1 cellular context compared by ENCODE assay signal in the genomic region with DNA sequence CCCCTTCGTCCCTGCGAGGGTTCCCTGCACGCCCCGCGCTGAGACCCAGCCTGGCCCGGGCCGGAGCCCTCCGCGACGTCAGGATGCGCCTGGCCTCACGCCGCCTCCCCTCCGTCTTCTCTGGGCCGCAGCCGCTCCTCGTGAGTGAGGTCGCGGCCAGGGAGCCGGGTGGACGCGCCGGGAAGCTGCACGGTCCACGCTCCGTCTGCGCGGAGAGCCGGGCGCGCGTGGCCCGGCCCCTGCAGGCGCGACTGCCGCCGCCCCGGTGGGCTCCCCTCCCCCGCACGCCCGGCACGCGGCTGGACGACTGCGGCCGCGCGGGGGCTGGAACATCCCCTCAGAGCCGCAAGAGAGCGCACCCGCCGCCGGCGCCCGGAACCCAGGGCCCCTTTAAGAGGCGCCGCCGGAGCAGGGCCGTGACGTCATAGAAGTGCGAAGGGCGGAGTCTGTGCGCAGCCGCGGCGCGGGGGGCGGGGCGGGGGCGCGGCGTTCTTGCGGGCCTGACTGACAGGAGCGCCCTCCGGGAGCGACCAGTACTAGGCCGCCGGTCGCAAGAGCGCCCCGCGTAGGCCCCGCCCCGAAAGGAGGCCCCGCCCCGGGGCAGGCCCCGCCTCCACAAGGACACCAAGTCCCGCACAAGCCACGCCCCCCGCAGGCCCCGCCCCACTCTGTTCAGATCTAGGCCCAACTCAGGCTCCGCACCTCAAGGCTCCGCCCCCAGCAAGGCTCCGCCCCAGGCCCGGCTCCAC.
TF ChIP-seq lines count a peak whose summit lies in the region.

No MANE protein-coding gene starts in this region.

TF ChIP-seq in HepG2, 621 proteins besides CTCF, POLR2A, EP300 and RAD21 (continued from another document and continues in another):
- TF ChIP-seq HCFC1 (IDR thresholded peaks at IDR 0.05; ENCODE audit: low read depth, low read length), result no peak
- TF ChIP-seq, protein P1, sequence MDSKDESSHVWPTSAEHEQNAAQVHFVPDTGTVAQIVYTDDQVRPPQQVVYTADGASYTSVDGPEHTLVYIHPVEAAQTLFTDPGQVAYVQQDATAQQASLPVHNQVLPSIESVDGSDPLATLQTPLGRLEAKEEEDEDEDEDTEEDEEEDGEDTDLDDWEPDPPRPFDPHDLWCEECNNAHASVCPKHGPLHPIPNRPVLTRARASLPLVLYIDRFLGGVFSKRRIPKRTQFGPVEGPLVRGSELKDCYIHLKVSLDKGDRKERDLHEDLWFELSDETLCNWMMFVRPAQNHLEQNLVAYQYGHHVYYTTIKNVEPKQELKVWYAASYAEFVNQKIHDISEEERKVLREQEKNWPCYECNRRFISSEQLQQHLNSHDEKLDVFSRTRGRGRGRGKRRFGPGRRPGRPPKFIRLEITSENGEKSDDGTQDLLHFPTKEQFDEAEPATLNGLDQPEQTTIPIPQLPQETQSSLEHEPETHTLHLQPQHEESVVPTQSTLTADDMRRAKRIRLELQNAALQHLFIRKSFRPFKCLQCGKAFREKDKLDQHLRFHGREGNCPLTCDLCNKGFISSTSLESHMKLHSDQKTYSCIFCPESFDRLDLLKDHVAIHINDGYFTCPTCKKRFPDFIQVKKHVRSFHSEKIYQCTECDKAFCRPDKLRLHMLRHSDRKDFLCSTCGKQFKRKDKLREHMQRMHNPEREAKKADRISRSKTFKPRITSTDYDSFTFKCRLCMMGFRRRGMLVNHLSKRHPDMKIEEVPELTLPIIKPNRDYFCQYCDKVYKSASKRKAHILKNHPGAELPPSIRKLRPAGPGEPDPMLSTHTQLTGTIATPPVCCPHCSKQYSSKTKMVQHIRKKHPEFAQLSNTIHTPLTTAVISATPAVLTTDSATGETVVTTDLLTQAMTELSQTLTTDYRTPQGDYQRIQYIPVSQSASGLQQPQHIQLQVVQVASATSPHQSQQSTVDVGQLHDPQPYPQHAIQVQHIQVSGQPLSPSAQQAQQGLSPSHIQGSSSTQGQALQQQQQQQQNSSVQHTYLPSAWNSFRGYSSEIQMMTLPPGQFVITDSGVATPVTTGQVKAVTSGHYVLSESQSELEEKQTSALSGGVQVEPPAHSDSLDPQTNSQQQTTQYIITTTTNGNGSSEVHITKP (CRISPR knock-in tag; IDR thresholded peaks at IDR 0.05; ENCODE audit: low read depth), result no peak
- TF ChIP-seq, protein P2, sequence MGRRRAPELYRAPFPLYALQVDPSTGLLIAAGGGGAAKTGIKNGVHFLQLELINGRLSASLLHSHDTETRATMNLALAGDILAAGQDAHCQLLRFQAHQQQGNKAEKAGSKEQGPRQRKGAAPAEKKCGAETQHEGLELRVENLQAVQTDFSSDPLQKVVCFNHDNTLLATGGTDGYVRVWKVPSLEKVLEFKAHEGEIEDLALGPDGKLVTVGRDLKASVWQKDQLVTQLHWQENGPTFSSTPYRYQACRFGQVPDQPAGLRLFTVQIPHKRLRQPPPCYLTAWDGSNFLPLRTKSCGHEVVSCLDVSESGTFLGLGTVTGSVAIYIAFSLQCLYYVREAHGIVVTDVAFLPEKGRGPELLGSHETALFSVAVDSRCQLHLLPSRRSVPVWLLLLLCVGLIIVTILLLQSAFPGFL (CRISPR knock-in tag; IDR thresholded peaks at IDR 0.05), result no peak
- TF ChIP-seq ZNF234 (CRISPR knock-in tag; conservative IDR thresholded peaks at IDR 0.05), result no peak
- no peak for TF ChIP-seq TAF15 (IDR thresholded peaks at IDR 0.05; ENCODE audit: low read depth, low read length, poor library complexity, severe bottlenecking)
- TF ChIP-seq TARDBP (CRISPR knock-in tag; IDR thresholded peaks at IDR 0.05), result no peak
- 0 out of 2 replicates have a peak, but pooled peaks have one; percentile 36 for TF ChIP-seq ZBTB7B (CRISPR knock-in tag; IDR thresholded peaks at IDR 0.05)
- TF ChIP-seq, protein P3, sequence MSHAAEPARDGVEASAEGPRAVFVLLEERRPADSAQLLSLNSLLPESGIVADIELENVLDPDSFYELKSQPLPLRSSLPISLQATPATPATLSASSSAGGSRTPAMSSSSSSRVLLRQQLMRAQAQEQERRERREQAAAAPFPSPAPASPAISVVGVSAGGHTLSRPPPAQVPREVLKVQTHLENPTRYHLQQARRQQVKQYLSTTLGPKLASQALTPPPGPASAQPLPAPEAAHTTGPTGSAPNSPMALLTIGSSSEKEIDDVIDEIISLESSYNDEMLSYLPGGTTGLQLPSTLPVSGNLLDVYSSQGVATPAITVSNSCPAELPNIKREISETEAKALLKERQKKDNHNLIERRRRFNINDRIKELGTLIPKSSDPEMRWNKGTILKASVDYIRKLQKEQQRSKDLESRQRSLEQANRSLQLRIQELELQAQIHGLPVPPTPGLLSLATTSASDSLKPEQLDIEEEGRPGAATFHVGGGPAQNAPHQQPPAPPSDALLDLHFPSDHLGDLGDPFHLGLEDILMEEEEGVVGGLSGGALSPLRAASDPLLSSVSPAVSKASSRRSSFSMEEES (CRISPR knock-in tag; IDR thresholded peaks at IDR 0.05), result no peak
- no peak for TF ChIP-seq NPAS2 (CRISPR knock-in tag; IDR thresholded peaks at IDR 0.05; ENCODE audit: borderline replicate concordance)
- no peak for TF ChIP-seq DPF2 (CRISPR knock-in tag; IDR thresholded peaks at IDR 0.05; ENCODE audit: borderline replicate concordance, low read depth)
- TF ChIP-seq NFKB2 (CRISPR knock-in tag; IDR thresholded peaks at IDR 0.05; ENCODE audit: borderline replicate concordance), result peak; percentile 70; the same call in 1 of the 2 replicates
- TF ChIP-seq MTF1 (CRISPR knock-in tag; IDR thresholded peaks at IDR 0.05), result no peak
- TF ChIP-seq ZNF891 (CRISPR knock-in tag; IDR thresholded peaks at IDR 0.05), result 0 out of 2 replicates have a peak, but pooled peaks have one; percentile 18
- TF ChIP-seq ZNF652 (CRISPR knock-in tag; IDR thresholded peaks at IDR 0.05; ENCODE audit: borderline replicate concordance, low read depth), result no peak
- TF ChIP-seq, protein P4, sequence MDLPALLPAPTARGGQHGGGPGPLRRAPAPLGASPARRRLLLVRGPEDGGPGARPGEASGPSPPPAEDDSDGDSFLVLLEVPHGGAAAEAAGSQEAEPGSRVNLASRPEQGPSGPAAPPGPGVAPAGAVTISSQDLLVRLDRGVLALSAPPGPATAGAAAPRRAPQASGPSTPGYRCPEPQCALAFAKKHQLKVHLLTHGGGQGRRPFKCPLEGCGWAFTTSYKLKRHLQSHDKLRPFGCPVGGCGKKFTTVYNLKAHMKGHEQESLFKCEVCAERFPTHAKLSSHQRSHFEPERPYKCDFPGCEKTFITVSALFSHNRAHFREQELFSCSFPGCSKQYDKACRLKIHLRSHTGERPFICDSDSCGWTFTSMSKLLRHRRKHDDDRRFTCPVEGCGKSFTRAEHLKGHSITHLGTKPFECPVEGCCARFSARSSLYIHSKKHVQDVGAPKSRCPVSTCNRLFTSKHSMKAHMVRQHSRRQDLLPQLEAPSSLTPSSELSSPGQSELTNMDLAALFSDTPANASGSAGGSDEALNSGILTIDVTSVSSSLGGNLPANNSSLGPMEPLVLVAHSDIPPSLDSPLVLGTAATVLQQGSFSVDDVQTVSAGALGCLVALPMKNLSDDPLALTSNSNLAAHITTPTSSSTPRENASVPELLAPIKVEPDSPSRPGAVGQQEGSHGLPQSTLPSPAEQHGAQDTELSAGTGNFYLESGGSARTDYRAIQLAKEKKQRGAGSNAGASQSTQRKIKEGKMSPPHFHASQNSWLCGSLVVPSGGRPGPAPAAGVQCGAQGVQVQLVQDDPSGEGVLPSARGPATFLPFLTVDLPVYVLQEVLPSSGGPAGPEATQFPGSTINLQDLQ (CRISPR knock-in tag; IDR thresholded peaks at IDR 0.05), result no peak; the same call in 1 of the 2 replicates
- TF ChIP-seq TCF7L2 (IDR thresholded peaks at IDR 0.05; ENCODE audit: low read depth, low read length), result no peak
- TF ChIP-seq NRL (CRISPR knock-in tag; IDR thresholded peaks at IDR 0.05; ENCODE audit: borderline replicate concordance), result no peak
- no peak for TF ChIP-seq ZNF101 (CRISPR knock-in tag; IDR thresholded peaks at IDR 0.05; ENCODE audit: borderline replicate concordance, low read depth)
- TF ChIP-seq, protein P5, sequence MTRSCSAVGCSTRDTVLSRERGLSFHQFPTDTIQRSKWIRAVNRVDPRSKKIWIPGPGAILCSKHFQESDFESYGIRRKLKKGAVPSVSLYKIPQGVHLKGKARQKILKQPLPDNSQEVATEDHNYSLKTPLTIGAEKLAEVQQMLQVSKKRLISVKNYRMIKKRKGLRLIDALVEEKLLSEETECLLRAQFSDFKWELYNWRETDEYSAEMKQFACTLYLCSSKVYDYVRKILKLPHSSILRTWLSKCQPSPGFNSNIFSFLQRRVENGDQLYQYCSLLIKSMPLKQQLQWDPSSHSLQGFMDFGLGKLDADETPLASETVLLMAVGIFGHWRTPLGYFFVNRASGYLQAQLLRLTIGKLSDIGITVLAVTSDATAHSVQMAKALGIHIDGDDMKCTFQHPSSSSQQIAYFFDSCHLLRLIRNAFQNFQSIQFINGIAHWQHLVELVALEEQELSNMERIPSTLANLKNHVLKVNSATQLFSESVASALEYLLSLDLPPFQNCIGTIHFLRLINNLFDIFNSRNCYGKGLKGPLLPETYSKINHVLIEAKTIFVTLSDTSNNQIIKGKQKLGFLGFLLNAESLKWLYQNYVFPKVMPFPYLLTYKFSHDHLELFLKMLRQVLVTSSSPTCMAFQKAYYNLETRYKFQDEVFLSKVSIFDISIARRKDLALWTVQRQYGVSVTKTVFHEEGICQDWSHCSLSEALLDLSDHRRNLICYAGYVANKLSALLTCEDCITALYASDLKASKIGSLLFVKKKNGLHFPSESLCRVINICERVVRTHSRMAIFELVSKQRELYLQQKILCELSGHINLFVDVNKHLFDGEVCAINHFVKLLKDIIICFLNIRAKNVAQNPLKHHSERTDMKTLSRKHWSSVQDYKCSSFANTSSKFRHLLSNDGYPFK (CRISPR knock-in tag; IDR thresholded peaks at IDR 0.05; ENCODE audit: borderline replicate concordance), result no peak
- TF ChIP-seq, protein P6, sequence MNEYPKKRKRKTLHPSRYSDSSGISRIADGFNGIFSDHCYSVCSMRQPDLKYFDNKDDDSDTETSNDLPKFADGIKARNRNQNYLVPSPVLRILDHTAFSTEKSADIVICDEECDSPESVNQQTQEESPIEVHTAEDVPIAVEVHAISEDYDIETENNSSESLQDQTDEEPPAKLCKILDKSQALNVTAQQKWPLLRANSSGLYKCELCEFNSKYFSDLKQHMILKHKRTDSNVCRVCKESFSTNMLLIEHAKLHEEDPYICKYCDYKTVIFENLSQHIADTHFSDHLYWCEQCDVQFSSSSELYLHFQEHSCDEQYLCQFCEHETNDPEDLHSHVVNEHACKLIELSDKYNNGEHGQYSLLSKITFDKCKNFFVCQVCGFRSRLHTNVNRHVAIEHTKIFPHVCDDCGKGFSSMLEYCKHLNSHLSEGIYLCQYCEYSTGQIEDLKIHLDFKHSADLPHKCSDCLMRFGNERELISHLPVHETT (CRISPR knock-in tag; conservative IDR thresholded peaks at IDR 0.05), result no peak
- TF ChIP-seq, protein P7, sequence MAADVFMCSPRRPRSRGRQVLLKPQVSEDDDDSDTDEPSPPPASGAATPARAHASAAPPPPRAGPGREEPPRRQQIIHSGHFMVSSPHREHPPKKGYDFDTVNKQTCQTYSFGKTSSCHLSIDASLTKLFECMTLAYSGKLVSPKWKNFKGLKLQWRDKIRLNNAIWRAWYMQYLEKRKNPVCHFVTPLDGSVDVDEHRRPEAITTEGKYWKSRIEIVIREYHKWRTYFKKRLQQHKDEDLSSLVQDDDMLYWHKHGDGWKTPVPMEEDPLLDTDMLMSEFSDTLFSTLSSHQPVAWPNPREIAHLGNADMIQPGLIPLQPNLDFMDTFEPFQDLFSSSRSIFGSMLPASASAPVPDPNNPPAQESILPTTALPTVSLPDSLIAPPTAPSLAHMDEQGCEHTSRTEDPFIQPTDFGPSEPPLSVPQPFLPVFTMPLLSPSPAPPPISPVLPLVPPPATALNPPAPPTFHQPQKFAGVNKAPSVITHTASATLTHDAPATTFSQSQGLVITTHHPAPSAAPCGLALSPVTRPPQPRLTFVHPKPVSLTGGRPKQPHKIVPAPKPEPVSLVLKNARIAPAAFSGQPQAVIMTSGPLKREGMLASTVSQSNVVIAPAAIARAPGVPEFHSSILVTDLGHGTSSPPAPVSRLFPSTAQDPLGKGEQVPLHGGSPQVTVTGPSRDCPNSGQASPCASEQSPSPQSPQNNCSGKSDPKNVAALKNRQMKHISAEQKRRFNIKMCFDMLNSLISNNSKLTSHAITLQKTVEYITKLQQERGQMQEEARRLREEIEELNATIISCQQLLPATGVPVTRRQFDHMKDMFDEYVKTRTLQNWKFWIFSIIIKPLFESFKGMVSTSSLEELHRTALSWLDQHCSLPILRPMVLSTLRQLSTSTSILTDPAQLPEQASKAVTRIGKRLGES (CRISPR knock-in tag; IDR thresholded peaks at IDR 0.05; ENCODE audit: borderline replicate concordance), result 0 out of 2 replicates have a peak, but pooled peaks have one; percentile 18
- no peak for TF ChIP-seq ATF1 (CRISPR knock-in tag; IDR thresholded peaks at IDR 0.05)
- 0 out of 2 replicates have a peak, but pooled peaks have one; percentile 4 for TF ChIP-seq KAT7 (CRISPR knock-in tag; IDR thresholded peaks at IDR 0.05; ENCODE audit: borderline replicate concordance)
- no peak for TF ChIP-seq ZNF274 (CRISPR knock-in tag; IDR thresholded peaks at IDR 0.05)
- no peak for TF ChIP-seq ZNF562 (CRISPR knock-in tag; IDR thresholded peaks at IDR 0.05; ENCODE audit: borderline replicate concordance)
- TF ChIP-seq, protein P8, sequence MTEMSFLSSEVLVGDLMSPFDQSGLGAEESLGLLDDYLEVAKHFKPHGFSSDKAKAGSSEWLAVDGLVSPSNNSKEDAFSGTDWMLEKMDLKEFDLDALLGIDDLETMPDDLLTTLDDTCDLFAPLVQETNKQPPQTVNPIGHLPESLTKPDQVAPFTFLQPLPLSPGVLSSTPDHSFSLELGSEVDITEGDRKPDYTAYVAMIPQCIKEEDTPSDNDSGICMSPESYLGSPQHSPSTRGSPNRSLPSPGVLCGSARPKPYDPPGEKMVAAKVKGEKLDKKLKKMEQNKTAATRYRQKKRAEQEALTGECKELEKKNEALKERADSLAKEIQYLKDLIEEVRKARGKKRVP (CRISPR knock-in tag; IDR thresholded peaks at IDR 0.05), result no peak
- no peak for TF ChIP-seq RBAK (CRISPR knock-in tag; IDR thresholded peaks at IDR 0.05)
- TF ChIP-seq STAT5B (CRISPR knock-in tag; IDR thresholded peaks at IDR 0.05), result no peak
- TF ChIP-seq, protein P9, sequence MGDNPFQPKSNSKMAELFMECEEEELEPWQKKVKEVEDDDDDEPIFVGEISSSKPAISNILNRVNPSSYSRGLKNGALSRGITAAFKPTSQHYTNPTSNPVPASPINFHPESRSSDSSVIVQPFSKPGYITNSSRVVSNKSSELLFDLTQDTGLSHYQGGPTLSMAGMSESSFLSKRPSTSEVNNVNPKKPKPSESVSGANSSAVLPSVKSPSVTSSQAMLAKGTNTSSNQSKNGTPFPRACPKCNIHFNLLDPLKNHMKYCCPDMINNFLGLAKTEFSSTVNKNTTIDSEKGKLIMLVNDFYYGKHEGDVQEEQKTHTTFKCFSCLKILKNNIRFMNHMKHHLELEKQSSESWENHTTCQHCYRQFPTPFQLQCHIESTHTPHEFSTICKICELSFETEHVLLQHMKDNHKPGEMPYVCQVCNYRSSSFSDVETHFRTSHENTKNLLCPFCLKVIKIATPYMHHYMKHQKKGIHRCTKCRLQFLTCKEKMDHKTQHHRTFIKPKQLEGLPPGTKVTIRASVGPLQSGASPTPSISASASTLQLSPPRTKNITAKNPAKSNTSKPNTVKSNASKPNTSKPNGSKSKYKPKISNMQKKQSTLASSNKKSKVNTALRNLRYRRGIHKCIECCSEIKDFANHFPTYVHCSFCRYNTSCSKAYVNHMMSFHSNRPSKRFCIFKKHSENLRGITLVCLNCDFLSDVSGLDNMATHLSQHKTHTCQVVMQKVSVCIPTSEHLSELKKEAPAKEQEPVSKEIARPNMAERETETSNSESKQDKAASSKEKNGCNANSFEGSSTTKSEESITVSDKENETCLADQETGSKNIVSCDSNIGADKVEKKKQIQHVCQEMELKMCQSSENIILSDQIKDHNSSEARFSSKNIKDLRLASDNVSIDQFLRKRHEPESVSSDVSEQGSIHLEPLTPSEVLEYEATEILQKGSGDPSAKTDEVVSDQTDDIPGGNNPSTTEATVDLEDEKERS (CRISPR knock-in tag; IDR thresholded peaks at IDR 0.05), result no peak
- no peak for TF ChIP-seq HDAC6 (IDR thresholded peaks at IDR 0.05; ENCODE audit: low read depth, low read length)
